ENCODE assay signal across 17 cellular contexts in genomic region chr1:203572134-203572625, GRCh38. TPM values are rescaled to one million over a fixed set of nuclear protein-coding genes. Genes with fewer than 3 reads are reported as not detected.
DNase-seq lines count a peak whose midpoint lies in the region; ATAC-seq and TF ChIP-seq lines count a peak whose summit lies in the region.
"Had no signal": no experiment of that assay in that cellular context is flagged by ENCODE, and none has a peak within 500 bp of the region (broad histone marks: within the 10 kb centered on the region; RNA-seq: fewer than 3 reads in every experiment).

No MANE protein-coding gene starts in this region.

- intact Hi-C loops in right cardiac atrium (cut with DNase I) (no loop called here), Right ventricle myocardium superior (cut with DNase I) (no loop called here), aorta (cut with DNase I) (no loop called here)

- H3K36me3 ChIP-seq in fibroblast of lung (ENCODE audit: control insufficient read depth, insufficient read depth, low read length) (no peaks in the 10 kb centered on the region), aorta (ENCODE audit: control insufficient read depth in 1 of 2, insufficient read depth in 2 of 2, low read length in 1 of 2) (no peaks in the 10 kb centered on the region)
- H3K36me3 ChIP-seq: HAP-1, thyroid gland had no signal

- no peak overlapping the region for H3K9ac ChIP-seq in fibroblast of lung (ENCODE audit: insufficient read depth, low read length)

- H3K9me3 Mint-ChIP-seq in activated T-cell treated with anti-CD3 and anti-CD28 coated beads, Interleukin-2, amount 50 U/mL, for 24 hours = no peaks in the 10 kb centered on the region
- H3K9me3 Mint-ChIP-seq: activated T-cell treated with anti-CD3 and anti-CD28 coated beads, Interleukin-2, amount 50 U/mL, for 4 hours had no signal

- H4K20me1 ChIP-seq in fibroblast of lung (ENCODE audit: control insufficient read depth, extremely low read depth, insufficient read depth, low read length) = no peaks in the 10 kb centered on the region

- H3K4me2 ChIP-seq in fibroblast of lung (ENCODE audit: extremely low read depth, insufficient read depth, low read length) = no peak overlapping the region
- H3K4me2 ChIP-seq: A549 had no signal

- no peak overlapping the region for H3K4me3 Mint-ChIP-seq in activated T-cell treated with anti-CD3 and anti-CD28 coated beads, Interleukin-2, amount 50 U/mL, for 24 hours
- H3K4me3 Mint-ChIP-seq: activated T-cell treated with anti-CD3 and anti-CD28 coated beads, Interleukin-2, amount 50 U/mL, for 4 hours had no signal

- no peaks in the 10 kb centered on the region for H3K9me3 ChIP-seq in right cardiac atrium (ENCODE audit: control insufficient read depth, low read length)
- no peaks in the 10 kb centered on the region for H3K9me3 ChIP-seq in fibroblast of lung (ENCODE audit: control insufficient read depth, insufficient read depth, low read depth, low read length)
- H3K9me3 ChIP-seq in aorta (ENCODE audit: control insufficient read depth, low read length) = no peaks in the 10 kb centered on the region
- H3K9me3 ChIP-seq: A549, HAP-1, thyroid gland had no signal

- no peaks in the 10 kb centered on the region for H3K79me2 ChIP-seq in fibroblast of lung (ENCODE audit: control insufficient read depth, insufficient read depth, low read length)

- peak; percentile 28 to 55 for ATAC-seq in right cardiac atrium
- no peak for ATAC-seq in Right ventricle myocardium superior (ENCODE audit: poor library complexity)
- peak; percentile 54 for ATAC-seq in aorta (ENCODE audit: low FRiP score)
- ATAC-seq in GM21515 (IDR thresholded peaks at IDR 0.05; ENCODE audit: unreplicated experiment) = no peak
- ATAC-seq in HG03280 (IDR thresholded peaks at IDR 0.05; ENCODE audit: unreplicated experiment) = no peak
- ATAC-seq: activated T-cell treated with anti-CD3 and anti-CD28 coated beads, Interleukin-2, amount 50 U/mL, for 4 hours had no signal

- no peaks in the 10 kb centered on the region for H3K36me3 Mint-ChIP-seq in activated T-cell treated with anti-CD3 and anti-CD28 coated beads, Interleukin-2, amount 50 U/mL, for 24 hours (ENCODE audit: low read depth)

- H3K27ac Mint-ChIP-seq in activated T-cell treated with anti-CD3 and anti-CD28 coated beads, Interleukin-2, amount 50 U/mL, for 24 hours = no peak overlapping the region

- no peaks in the 10 kb centered on the region for H3K4me1 Mint-ChIP-seq in activated T-cell treated with anti-CD3 and anti-CD28 coated beads, Interleukin-2, amount 50 U/mL, for 24 hours (ENCODE audit: low read depth)

- H2AFZ ChIP-seq in fibroblast of lung (ENCODE audit: low read length) = no peak overlapping the region

- H3K27me3 ChIP-seq in right cardiac atrium (ENCODE audit: control insufficient read depth, insufficient read depth) (no peaks in the 10 kb centered on the region), fibroblast of lung (ENCODE audit: control insufficient read depth, insufficient read depth, low read length) (no peaks in the 10 kb centered on the region), aorta (ENCODE audit: control insufficient read depth in 1 of 2, insufficient read depth in 2 of 2, low read length in 1 of 2) (no peaks in the 10 kb centered on the region)
- H3K27me3 ChIP-seq: thyroid gland had no signal

- WGBS in right cardiac atrium = 49% methylated on average over 10 of the region's 10 CpGs
- 5 to 7% methylated on average over 10 of the region's 10 CpGs for WGBS in aorta, 2 donors

- DNase-seq in right cardiac atrium (no peak), Right ventricle myocardium superior (no peak), fibroblast of lung (ENCODE audit: low read depth in 2 of 2) (peak; percentile 40 to 80), myocyte (ENCODE audit: low read depth) (peak; percentile 21), aorta (peak in 1 of 2 donors; percentile 82)
- no peak for DNase-seq in activated T-cell treated with anti-CD3 and anti-CD28 coated beads, Interleukin-2, amount 50 U/mL, for 24 hours
- DNase-seq: activated CD4-positive, alpha-beta T cell treated with anti-CD3 and anti-CD28 coated beads for 1 hour; activated T-cell treated with anti-CD3 and anti-CD28 coated beads, Interleukin-2, amount 50 U/mL, for 4 hours; amniotic stem cell; effector CD8-positive, alpha-beta T cell; OCI-M1; SW 1271; thyroid gland had no signal

- TF ChIP-seq CTCF in fibroblast of lung (conservative IDR thresholded peaks at IDR 0.05 in 1 of 2, IDR thresholded peaks at IDR 0.05 in 1 of 2; ENCODE audit: low read depth in 1 of 2, low read length in 2 of 2) = no peak

- no peaks in the 10 kb centered on the region for H3K27me3 Mint-ChIP-seq in activated T-cell treated with anti-CD3 and anti-CD28 coated beads, Interleukin-2, amount 50 U/mL, for 24 hours

- H3K4me3 ChIP-seq in right cardiac atrium (ENCODE audit: low read length) (no peak overlapping the region), fibroblast of lung (replicated peaks in 1 of 4; ENCODE audit: control extremely low read depth in 1 of 4, insufficient read depth in 1 of 4, low read depth in 3 of 4, low read length in 4 of 4) (no peak overlapping the region), aorta (ENCODE audit: low read length in 2 of 2) (no peak overlapping the region)
- H3K4me3 ChIP-seq: A549, HAP-1, thyroid gland had no signal

- H3K27ac ChIP-seq in right cardiac atrium (ENCODE audit: low read length) = no peak overlapping the region
- H3K27ac ChIP-seq in fibroblast of lung (ENCODE audit: insufficient read depth, low read length) = no peak overlapping the region
- peak overlapping the region in 1 of 2 donors; percentile 81 for H3K27ac ChIP-seq in aorta (ENCODE audit: low read depth in 1 of 2, low read length in 2 of 2)
- H3K27ac ChIP-seq: A549, thyroid gland had no signal

- H3K4me1 ChIP-seq in right cardiac atrium (ENCODE audit: control insufficient read depth, insufficient read depth, low read length) (peaks cover 2% of the 10 kb centered on the region), fibroblast of lung (ENCODE audit: control insufficient read depth, extremely low read depth, insufficient read depth, low read length) (peaks cover 12% of the 10 kb centered on the region), aorta (ENCODE audit: control insufficient read depth in 1 of 2, insufficient read depth in 2 of 2, low read length in 2 of 2) (no peaks in the 10 kb centered on the region)
- H3K4me1 ChIP-seq: A549, HAP-1 had no signal

RNA-seq across cellular contexts. Expression of gene ATP2B4, which starts 54.5 kb away (rescaled TPM):
- total RNA-seq in right cardiac atrium (100 to 1,000 TPM in 3 of 4 donors, 10 to 100 TPM in 1; 97.0 to 132 (median 112) TPM), Right ventricle myocardium superior (62.9 TPM), fibroblast of lung (143 and 302 TPM in 2 replicates), myocyte (13.9 and 17.5 TPM in 2 replicates), aorta (100 to 1,000 TPM; 154 to 169 TPM)
- polyA plus RNA-seq in right cardiac atrium (65.7 TPM), fibroblast of lung (265 and 328 TPM in 2 replicates), aorta (10 to 100 TPM; 15.2 to 67.8 TPM)
- polyA plus RNA-seq in fibroblast of lung (2012) = 168 and 218 TPM in 2 replicates
- 583 and 648 TPM in 2 replicates for polyA minus RNA-seq in fibroblast of lung (ENCODE audit: low replicate concordance)
- 24.5 TPM for polyA plus RNA-seq in myocyte (2012)

Comparison
In these comparisons a context has a peak if more than half of its experiments do, and no peak if none do; other contexts are left out.
1. ATAC-seq: peak in right cardiac atrium (2 of 2) and aorta (single experiment); none in Right ventricle myocardium superior (single experiment), GM21515 (single experiment) and HG03280 (single experiment).
2. DNase-seq: peak in fibroblast of lung (2 of 2) and myocyte (single experiment); none in right cardiac atrium (0 of 3), Right ventricle myocardium superior (single experiment) and activated T-cell treated with anti-CD3 and anti-CD28 coated beads, Interleukin-2, amount 50 U/mL, for 24 hours (single experiment).